In the genomic region with DNA sequence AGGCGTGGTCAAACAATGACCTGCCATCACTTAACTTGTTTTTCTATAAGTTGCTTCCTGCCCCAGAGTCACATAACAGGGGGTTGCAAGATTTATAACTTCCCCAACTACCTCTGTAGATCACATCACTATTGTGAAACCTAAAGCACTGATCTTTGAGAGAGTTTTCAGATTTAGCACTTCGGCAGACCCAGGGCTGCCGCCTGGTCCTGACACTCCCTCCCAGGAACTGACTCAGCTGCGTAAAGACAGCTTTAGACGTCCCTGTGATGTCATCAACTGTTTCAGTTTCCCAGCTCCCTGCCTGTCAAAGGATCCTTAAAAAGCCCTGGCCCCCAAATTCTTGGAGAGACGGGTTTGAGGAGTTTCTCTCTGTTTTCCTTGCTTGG, we compare ENCODE assay signal across 15 cellular contexts. TPM values are rescaled to one million over a fixed set of nuclear protein-coding genes. Genes with fewer than 3 reads are reported as not detected.
DNase-seq lines count a peak whose midpoint lies in the region; ATAC-seq, FAIRE-seq and TF ChIP-seq lines count a peak whose summit lies in the region.
"Had no signal": no experiment of that assay in that cellular context is flagged by ENCODE, and none has a peak within 500 bp of the region (broad histone marks: within the 10 kb centered on the region; RNA-seq: fewer than 3 reads in every experiment).

No MANE protein-coding gene starts in this region.

- peaks cover 7% of the 10 kb centered on the region for H3K27me3 ChIP-seq in bronchial epithelial cell (ENCODE audit: control insufficient read depth, insufficient read depth, low read length)
- H3K27me3 ChIP-seq: body of pancreas had no signal

- no peak for ATAC-seq in GM18907 (IDR thresholded peaks at IDR 0.05; ENCODE audit: unreplicated experiment)
- ATAC-seq in GM19324 (IDR thresholded peaks at IDR 0.05; ENCODE audit: low FRiP score, unreplicated experiment) = no peak
- ATAC-seq: body of pancreas, left colon had no signal

- H3K36me3 ChIP-seq in bronchial epithelial cell (ENCODE audit: control insufficient read depth, insufficient read depth, low read length) = no peaks in the 10 kb centered on the region
- H3K36me3 ChIP-seq: esophagus squamous epithelium, SJCRH30 had no signal

- CTCF ChIA-PET in activated CD4-positive, alpha-beta memory T cell treated with anti-CD3 and anti-CD28 coated beads for 36 hours (lab: Charles Lee) = no interaction called here
- CTCF ChIA-PET in activated CD4-positive, alpha-beta memory T cell treated with anti-CD3 and anti-CD28 coated beads, Interleukin-2, amount 10 ng/mL, durations not matched to agents 7 days and 5 days (lab: Charles Lee) = no interaction called here

- no peaks in the 10 kb centered on the region for H3K36me3 Mint-ChIP-seq in activated CD4-positive, alpha-beta memory T cell treated with anti-CD3 and anti-CD28 coated beads for 36 hours
- H3K36me3 Mint-ChIP-seq in activated CD4-positive, alpha-beta memory T cell treated with anti-CD3 and anti-CD28 coated beads, Interleukin-2, amount 10 ng/mL, durations not matched to agents 7 days and 5 days (ENCODE audit: low read depth) = no peaks in the 10 kb centered on the region

- intact Hi-C loops in activated CD4-positive, alpha-beta memory T cell treated with anti-CD3 and anti-CD28 coated beads for 36 hours (cut with micrococcal nuclease) = loop anchor here (5.0 kb wide), 1 partner anchor 81 kb away; no protein-coding TSS in a partner anchor

- H3K27ac ChIP-seq in skin epidermis = peak overlapping the region in 13 of 21 experiments; percentile 8 to 83 (median 48)
- H3K27ac ChIP-seq: body of pancreas, esophagus squamous epithelium, SJCRH30 had no signal

- DNase-seq in activated CD4-positive, alpha-beta memory T cell treated with anti-CD3 and anti-CD28 coated beads for 36 hours = peak; percentile 36
- DNase-seq in activated CD4-positive, alpha-beta memory T cell treated with anti-CD3 and anti-CD28 coated beads, Interleukin-2, amount 10 ng/mL, durations not matched to agents 7 days and 5 days = no peak
- DNase-seq in NCI-H226 = peak; percentile 80
- peak; percentile 38 for DNase-seq in bronchial epithelial cell (ENCODE audit: low read depth)
- DNase-seq in KG1 (lab: John Stamatoyannopoulos, UW) = no peak
- DNase-seq: activated CD8-positive, alpha-beta memory T cell treated with anti-CD3 and anti-CD28 coated beads for 24 hours; body of pancreas; esophagus squamous epithelium; left colon; NCI-H1930; occipital lobe; SJCRH30 had no signal

- FAIRE-seq in bronchial epithelial cell (lab: Jason Lieb, UNC) = no peak

- H3K9me3 Mint-ChIP-seq in activated CD4-positive, alpha-beta memory T cell treated with anti-CD3 and anti-CD28 coated beads for 36 hours = no peaks in the 10 kb centered on the region
- no peaks in the 10 kb centered on the region for H3K9me3 Mint-ChIP-seq in activated CD4-positive, alpha-beta memory T cell treated with anti-CD3 and anti-CD28 coated beads, Interleukin-2, amount 10 ng/mL, durations not matched to agents 7 days and 5 days

- no peak overlapping the region for H3K4me3 Mint-ChIP-seq in activated CD4-positive, alpha-beta memory T cell treated with anti-CD3 and anti-CD28 coated beads for 36 hours
- no peak overlapping the region for H3K4me3 Mint-ChIP-seq in activated CD4-positive, alpha-beta memory T cell treated with anti-CD3 and anti-CD28 coated beads, Interleukin-2, amount 10 ng/mL, durations not matched to agents 7 days and 5 days

- H3K4me1 Mint-ChIP-seq in activated CD4-positive, alpha-beta memory T cell treated with anti-CD3 and anti-CD28 coated beads for 36 hours (ENCODE audit: low read depth) = peaks cover 20% of the 10 kb centered on the region
- H3K4me1 Mint-ChIP-seq in activated CD4-positive, alpha-beta memory T cell treated with anti-CD3 and anti-CD28 coated beads, Interleukin-2, amount 10 ng/mL, durations not matched to agents 7 days and 5 days = peaks cover 13% of the 10 kb centered on the region

- POLR2A ChIA-PET in activated CD4-positive, alpha-beta memory T cell treated with anti-CD3 and anti-CD28 coated beads for 36 hours (lab: Charles Lee) = no interaction called here
- POLR2A ChIA-PET in activated CD4-positive, alpha-beta memory T cell treated with anti-CD3 and anti-CD28 coated beads, Interleukin-2, amount 10 ng/mL, durations not matched to agents 7 days and 5 days (lab: Charles Lee) = no interaction called here

- TF ChIP-seq CTCF in bronchial epithelial cell (IDR thresholded peaks at IDR 0.05; ENCODE audit: insufficient read depth, low read length, severe bottlenecking) = no peak

- no peak overlapping the region for H3K4me3 ChIP-seq in bronchial epithelial cell (ENCODE audit: low read depth, low read length)
- H3K4me3 ChIP-seq in skin epidermis = no peak overlapping the region
- H3K4me3 ChIP-seq: body of pancreas, esophagus squamous epithelium, SJCRH30 had no signal

- H3K27me3 Mint-ChIP-seq in activated CD4-positive, alpha-beta memory T cell treated with anti-CD3 and anti-CD28 coated beads for 36 hours = peaks cover 32% of the 10 kb centered on the region
- peaks cover 27% of the 10 kb centered on the region for H3K27me3 Mint-ChIP-seq in activated CD4-positive, alpha-beta memory T cell treated with anti-CD3 and anti-CD28 coated beads, Interleukin-2, amount 10 ng/mL, durations not matched to agents 7 days and 5 days

- H3K27ac Mint-ChIP-seq in activated CD4-positive, alpha-beta memory T cell treated with anti-CD3 and anti-CD28 coated beads for 36 hours = no peak overlapping the region
- H3K27ac Mint-ChIP-seq in activated CD4-positive, alpha-beta memory T cell treated with anti-CD3 and anti-CD28 coated beads, Interleukin-2, amount 10 ng/mL, durations not matched to agents 7 days and 5 days = no peak overlapping the region

RNA-seq across cellular contexts. Expression of gene IGFL2, which starts 33.3 kb away (rescaled TPM):
- not detected for total RNA-seq in activated CD4-positive, alpha-beta memory T cell treated with anti-CD3 and anti-CD28 coated beads for 36 hours
- not detected for total RNA-seq in activated CD4-positive, alpha-beta memory T cell treated with anti-CD3 and anti-CD28 coated beads, Interleukin-2, amount 10 ng/mL, durations not matched to agents 7 days and 5 days
- 2.4 TPM in 1 of 2 replicates, not detected in the other for total RNA-seq in bronchial epithelial cell
- total RNA-seq: body of pancreas, esophagus squamous epithelium, left colon, SJCRH30 had no signal

RNA-seq across cellular contexts. Expression of gene IGFL1, which starts 48.2 kb away (rescaled TPM):
- not detected for total RNA-seq in activated CD4-positive, alpha-beta memory T cell treated with anti-CD3 and anti-CD28 coated beads for 36 hours
- total RNA-seq in activated CD4-positive, alpha-beta memory T cell treated with anti-CD3 and anti-CD28 coated beads, Interleukin-2, amount 10 ng/mL, durations not matched to agents 7 days and 5 days = not detected
- total RNA-seq in bronchial epithelial cell = not detected in 2 replicates
- total RNA-seq: body of pancreas, left colon, occipital lobe, SJCRH30 had no signal

RNA-seq across cellular contexts. Expression of gene IGFL3, which starts 56.9 kb away (rescaled TPM):
- total RNA-seq in activated CD4-positive, alpha-beta memory T cell treated with anti-CD3 and anti-CD28 coated beads for 36 hours = not detected
- not detected for total RNA-seq in activated CD4-positive, alpha-beta memory T cell treated with anti-CD3 and anti-CD28 coated beads, Interleukin-2, amount 10 ng/mL, durations not matched to agents 7 days and 5 days
- total RNA-seq in bronchial epithelial cell = not detected in 2 replicates
- total RNA-seq: body of pancreas, esophagus squamous epithelium, left colon, occipital lobe, SJCRH30 had no signal

Comparison
In these comparisons a context has a peak if more than half of its experiments do, and no peak if none do; other contexts are left out.
1. DNase-seq: peak in activated CD4-positive, alpha-beta memory T cell treated with anti-CD3 and anti-CD28 coated beads for 36 hours (single experiment), NCI-H226 (single experiment) and bronchial epithelial cell (single experiment); none in activated CD4-positive, alpha-beta memory T cell treated with anti-CD3 and anti-CD28 coated beads, Interleukin-2, amount 10 ng/mL, durations not matched to agents 7 days and 5 days (single experiment) and KG1 (single experiment).